Comparison of ENCODE assay signal across 16 cellular contexts in the genomic region with DNA sequence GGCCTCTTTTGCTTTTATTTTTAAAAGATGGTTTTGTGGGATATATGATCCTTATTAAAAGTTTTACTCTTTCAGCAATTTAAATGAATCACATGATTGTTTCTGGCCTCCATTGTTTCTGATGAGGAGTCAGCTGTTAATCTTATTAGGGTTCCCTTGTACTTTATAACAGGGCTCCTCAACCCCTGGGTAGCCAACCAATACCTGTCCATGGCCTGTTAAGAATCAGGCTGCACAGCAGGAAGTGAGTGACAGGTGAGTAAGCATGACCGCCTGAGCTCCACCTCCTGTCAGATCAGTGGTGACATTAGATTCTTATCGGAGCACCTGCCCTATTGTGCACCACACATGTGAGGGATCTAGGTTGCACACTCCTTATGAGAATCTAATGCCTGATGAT. TPM values are rescaled to one million over a fixed set of nuclear protein-coding genes. Genes with fewer than 3 reads are reported as not detected.
DNase-seq lines count a peak whose midpoint lies in the region; ATAC-seq and TF ChIP-seq lines count a peak whose summit lies in the region.
"Had no signal": no experiment of that assay in that cellular context is flagged by ENCODE, and none has a peak within 500 bp of the region (broad histone marks: within the 10 kb centered on the region; RNA-seq: fewer than 3 reads in every experiment).

No MANE protein-coding gene starts in this region.

- TF ChIP-seq CTCF in A673 (conservative IDR thresholded peaks at IDR 0.05; ENCODE audit: low read depth, low read length) = no peak

- CTCF ChIA-PET in A673 (lab: Charles Lee) = no interaction called here

- no peaks in the 10 kb centered on the region for H3K4me1 Mint-ChIP-seq in activated CD4-positive, alpha-beta T cell treated with anti-CD3 and anti-CD28 coated beads, Interleukin-2, amount 10 ng/mL, durations not matched to agents 24 days and 14 days
- H3K4me1 Mint-ChIP-seq: CD4-positive, CD25-positive, alpha-beta regulatory T cell had no signal

- H3K27ac ChIP-seq in A673 (ENCODE audit: low read depth, low read length, poor library complexity, severe bottlenecking) = no peak overlapping the region
- H3K27ac ChIP-seq: BLaER1, C4-2B had no signal

- no peaks in the 10 kb centered on the region for H3K36me3 ChIP-seq in A673 (ENCODE audit: insufficient read depth, low read length, poor library complexity, severe bottlenecking)
- H3K36me3 ChIP-seq: BLaER1, HAP-1 had no signal

- H3K27me3 ChIP-seq in A673 (replicated peaks; ENCODE audit: insufficient read depth, low read depth, low read length, poor library complexity) = peaks cover 48% of the 10 kb centered on the region
- H3K27me3 ChIP-seq: BLaER1 had no signal

- H3K4me3 Mint-ChIP-seq in activated CD4-positive, alpha-beta T cell treated with anti-CD3 and anti-CD28 coated beads, Interleukin-2, amount 10 ng/mL, durations not matched to agents 24 days and 14 days = no peak overlapping the region
- H3K4me3 Mint-ChIP-seq: B cell; CD4-positive, CD25-positive, alpha-beta regulatory T cell; CD8-positive, alpha-beta T cell had no signal

- H3K9me3 ChIP-seq in A673 (ENCODE audit: low read depth, low read length, poor library complexity, severe bottlenecking) = peaks cover 7% of the 10 kb centered on the region
- H3K9me3 ChIP-seq: HAP-1 had no signal

- no peak for ATAC-seq in HG03565 (IDR thresholded peaks at IDR 0.05; ENCODE audit: unreplicated experiment)
- ATAC-seq: CD8-positive, alpha-beta T cell had no signal

- H3K9me3 Mint-ChIP-seq in activated CD4-positive, alpha-beta T cell treated with anti-CD3 and anti-CD28 coated beads, Interleukin-2, amount 10 ng/mL, durations not matched to agents 24 days and 14 days = peaks cover 4% of the 10 kb centered on the region

- H3K4me3 ChIP-seq in A673 (ENCODE audit: low read depth, low read length, poor library complexity, severe bottlenecking) = no peak overlapping the region
- H3K4me3 ChIP-seq: BLaER1, HAP-1 had no signal

- POLR2A ChIA-PET in A673 (lab: Charles Lee; ENCODE audit: low non-redundant PET) = no interaction called here

- DNase-seq in COLO668 (lab: John Stamatoyannopoulos, UW; ENCODE audit: unreplicated experiment) (peak; percentile 2), DMS53 (lab: John Stamatoyannopoulos, UW) (peak; percentile 72), HT-29 (ENCODE audit: low spot score) (peak; percentile 8), kidney tubule cell (ENCODE audit: low spot score) (peak; percentile 28), A673 (ENCODE audit: low spot score) (no peak)
- DNase-seq in activated CD4-positive, alpha-beta T cell treated with anti-CD3 and anti-CD28 coated beads, Interleukin-2, amount 10 ng/mL, durations not matched to agents 24 days and 14 days = no peak
- DNase-seq: CD4-positive, CD25-positive, alpha-beta regulatory T cell; CD8-positive, alpha-beta T cell; DMS 273 treated with DMSO at 0.1 percent for 48 hours; DND-41; GOT3 had no signal

- no peaks in the 10 kb centered on the region for H3K27me3 Mint-ChIP-seq in activated CD4-positive, alpha-beta T cell treated with anti-CD3 and anti-CD28 coated beads, Interleukin-2, amount 10 ng/mL, durations not matched to agents 24 days and 14 days

- no TSS peak for BruUV-seq in A673 (replicated peaks; lab: Mats Ljungman, UMichigan)

- H3K4me1 ChIP-seq in A673 (ENCODE audit: insufficient read depth, low read length, poor library complexity, severe bottlenecking) = peaks cover 9% of the 10 kb centered on the region
- H3K4me1 ChIP-seq: HAP-1 had no signal

- no peaks in the 10 kb centered on the region for H3K36me3 Mint-ChIP-seq in activated CD4-positive, alpha-beta T cell treated with anti-CD3 and anti-CD28 coated beads, Interleukin-2, amount 10 ng/mL, durations not matched to agents 24 days and 14 days (ENCODE audit: low read depth)
- H3K36me3 Mint-ChIP-seq: CD4-positive, CD25-positive, alpha-beta regulatory T cell; CD8-positive, alpha-beta T cell had no signal

- H3K27ac Mint-ChIP-seq in activated CD4-positive, alpha-beta T cell treated with anti-CD3 and anti-CD28 coated beads, Interleukin-2, amount 10 ng/mL, durations not matched to agents 24 days and 14 days = no peak overlapping the region
- H3K27ac Mint-ChIP-seq: B cell; CD4-positive, CD25-positive, alpha-beta regulatory T cell; CD8-positive, alpha-beta T cell had no signal

- intact Hi-C loops in activated CD4-positive, alpha-beta T cell treated with anti-CD3 and anti-CD28 coated beads, Interleukin-2, amount 10 ng/mL, durations not matched to agents 24 days and 14 days (cut with micrococcal nuclease) = no loop called here
- intact Hi-C loops in A673 (cut with micrococcal nuclease; ENCODE audit: unreplicated experiment) = no loop called here

RNA-seq across cellular contexts. Expression of gene FAM98A, which starts 45.1 kb away (rescaled TPM):
- total RNA-seq in HT-29 (2014; rRNA removed; shearing (Covaris generic)) = 11.3 and 21.2 TPM in 2 replicates
- 72.9 and 79.2 TPM in 2 replicates for total RNA-seq in activated CD4-positive, alpha-beta T cell treated with anti-CD3 and anti-CD28 coated beads, Interleukin-2, amount 10 ng/mL, durations not matched to agents 24 days and 14 days
- 60.3 and 64.7 TPM in 2 replicates for total RNA-seq in A673 (2021)

Comparison
In these comparisons a context has a peak if more than half of its experiments do, and no peak if none do; other contexts are left out.
1. DNase-seq: peak in COLO668 (single experiment), DMS53 (single experiment), HT-29 (single experiment) and kidney tubule cell (single experiment); none in activated CD4-positive, alpha-beta T cell treated with anti-CD3 and anti-CD28 coated beads, Interleukin-2, amount 10 ng/mL, durations not matched to agents 24 days and 14 days (single experiment) and A673 (single experiment).